Comparison of ENCODE assay signal across 15 cellular contexts in the genomic region with DNA sequence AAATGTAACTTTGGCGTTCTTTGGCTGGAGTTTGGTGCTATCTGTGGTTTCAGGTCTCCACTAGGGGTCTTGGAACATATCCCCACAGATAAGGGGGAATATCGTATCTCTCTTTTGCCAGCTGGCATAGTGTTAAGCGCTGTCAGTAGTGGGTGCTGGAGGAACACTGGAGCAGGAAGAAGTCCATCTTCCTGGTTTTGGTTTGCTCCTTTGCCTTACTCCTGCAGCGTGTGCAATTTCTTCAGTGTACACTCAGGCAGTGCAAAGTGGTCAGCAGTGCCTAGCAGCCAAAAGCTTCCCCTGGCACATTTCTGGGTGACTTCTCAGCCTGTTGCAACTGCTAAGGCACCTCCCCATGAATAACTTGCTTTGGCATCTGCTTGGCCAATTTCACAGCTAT. TPM values are rescaled to one million over a fixed set of nuclear protein-coding genes. Genes with fewer than 3 reads are reported as not detected.
DNase-seq lines count a peak whose midpoint lies in the region; ATAC-seq, FAIRE-seq and TF ChIP-seq lines count a peak whose summit lies in the region.
"Had no signal": no experiment of that assay in that cellular context is flagged by ENCODE, and none has a peak within 500 bp of the region (broad histone marks: within the 10 kb centered on the region; RNA-seq: fewer than 3 reads in every experiment).

No MANE protein-coding gene starts in this region.

- BruUV-seq in PC-3 (replicated peaks; lab: Mats Ljungman, UMichigan), result no TSS peak

- peak; percentile 27; the same call in 1 of the 2 replicates for ATAC-seq in PC-3
- ATAC-seq in esophagus mucosa, result peak; percentile 41
- no peak for ATAC-seq in GM21786 (IDR thresholded peaks at IDR 0.05; ENCODE audit: unreplicated experiment)

- H3F3A ChIP-seq in PC-3 (ENCODE audit: low read length, unreplicated experiment), result no peaks in the 10 kb centered on the region

- no peak overlapping the region for H3K27ac Mint-ChIP-seq in activated T-cell treated with anti-CD3 and anti-CD28 coated beads, Interleukin-2, amount 50 U/mL, for 24 hours
- H3K27ac Mint-ChIP-seq: activated naive CD8-positive, alpha-beta T cell treated with anti-CD3 and anti-CD28 coated beads, Interleukin-2, amount 10 ng/mL, durations not matched to agents 7 days and 5 days had no signal

- no peak overlapping the region for H2AFZ ChIP-seq in PC-3 (ENCODE audit: low read length)

- TF ChIP-seq CTCF in PC-3 (conservative IDR thresholded peaks at IDR 0.05; ENCODE audit: low read depth, low read length), result peak; percentile 20; the same call in 1 of the 2 replicates

- DNase-seq in DMS 273 (lab: John Stamatoyannopoulos, UW; ENCODE audit: unreplicated experiment), result peak; percentile 74
- DNase-seq in DMS 273 treated with DMSO at 0.1 percent for 48 hours (lab: John Stamatoyannopoulos, UW), result no peak
- DNase-seq in PC-3, result peak; percentile 18
- peak; percentile 56 for DNase-seq in posterior vena cava (ENCODE audit: low spot score)
- no peak for DNase-seq in activated T-cell treated with anti-CD3 and anti-CD28 coated beads, Interleukin-2, amount 50 U/mL, for 24 hours
- no peak for DNase-seq in HTR-8/SVneo (ENCODE audit: insufficient read length, low spot score)
- DNase-seq: activated naive CD8-positive, alpha-beta T cell treated with anti-CD3 and anti-CD28 coated beads, Interleukin-2, amount 10 ng/mL, durations not matched to agents 7 days and 5 days; GF-D8; midbrain; NCI-H146 had no signal

- POLR2A ChIA-PET in PC-3 (lab: Charles Lee; ENCODE audit: unreplicated experiment), result no interaction called here

- H3K4me1 ChIP-seq in PC-3 (ENCODE audit: insufficient read depth, low read length), result peaks cover 8% of the 10 kb centered on the region; the same call in 1 of the 2 replicates

- H3K27ac ChIP-seq in PC-3 (ENCODE audit: low read length), result no peak overlapping the region
- H3K27ac ChIP-seq: 22Rv1, esophagus muscularis mucosa had no signal

- CTCF ChIA-PET in PC-3 (lab: Charles Lee), result no interaction called here

- H3K27me3 Mint-ChIP-seq in activated T-cell treated with anti-CD3 and anti-CD28 coated beads, Interleukin-2, amount 50 U/mL, for 24 hours, result peaks cover 60% of the 10 kb centered on the region

- no peak overlapping the region for H3K4me2 ChIP-seq in PC-3 (ENCODE audit: low read length)

- H3K9me2 ChIP-seq in PC-3 (replicated peaks; ENCODE audit: low read length), result no peaks in the 10 kb centered on the region

- H3K27me3 ChIP-seq in PC-3 (ENCODE audit: low read length), result peaks cover 16% of the 10 kb centered on the region; the same call in 1 of the 2 replicates
- H3K27me3 ChIP-seq: esophagus muscularis mucosa had no signal

- H4K20me1 ChIP-seq in PC-3 (ENCODE audit: low read length), result no peaks in the 10 kb centered on the region

- H3K4me3 Mint-ChIP-seq in activated T-cell treated with anti-CD3 and anti-CD28 coated beads, Interleukin-2, amount 50 U/mL, for 24 hours, result no peak overlapping the region
- H3K4me3 Mint-ChIP-seq: activated naive CD8-positive, alpha-beta T cell treated with anti-CD3 and anti-CD28 coated beads, Interleukin-2, amount 10 ng/mL, durations not matched to agents 7 days and 5 days had no signal

- H3K4me3 ChIP-seq in PC-3 (ENCODE audit: low read length), result no peak overlapping the region
- H3K4me3 ChIP-seq: esophagus muscularis mucosa had no signal

- H3K4me1 Mint-ChIP-seq in activated T-cell treated with anti-CD3 and anti-CD28 coated beads, Interleukin-2, amount 50 U/mL, for 24 hours (ENCODE audit: low read depth), result peaks cover 3% of the 10 kb centered on the region
- H3K4me1 Mint-ChIP-seq: activated naive CD8-positive, alpha-beta T cell treated with anti-CD3 and anti-CD28 coated beads, Interleukin-2, amount 10 ng/mL, durations not matched to agents 7 days and 5 days had no signal

- H3K36me3 ChIP-seq in PC-3 (ENCODE audit: low read depth, low read length), result no peaks in the 10 kb centered on the region
- H3K36me3 ChIP-seq: esophagus muscularis mucosa had no signal

- H3K9me3 Mint-ChIP-seq in activated T-cell treated with anti-CD3 and anti-CD28 coated beads, Interleukin-2, amount 50 U/mL, for 24 hours, result no peaks in the 10 kb centered on the region
- H3K9me3 Mint-ChIP-seq: activated naive CD8-positive, alpha-beta T cell treated with anti-CD3 and anti-CD28 coated beads, Interleukin-2, amount 10 ng/mL, durations not matched to agents 7 days and 5 days had no signal

- H3K9ac ChIP-seq in PC-3 (ENCODE audit: low read length), result no peak overlapping the region

- H3K79me2 ChIP-seq in PC-3 (ENCODE audit: low read length), result no peaks in the 10 kb centered on the region

- no peaks in the 10 kb centered on the region for H3K36me3 Mint-ChIP-seq in activated T-cell treated with anti-CD3 and anti-CD28 coated beads, Interleukin-2, amount 50 U/mL, for 24 hours (ENCODE audit: low read depth)
- H3K36me3 Mint-ChIP-seq: activated naive CD8-positive, alpha-beta T cell treated with anti-CD3 and anti-CD28 coated beads, Interleukin-2, amount 10 ng/mL, durations not matched to agents 7 days and 5 days had no signal

- intact Hi-C loops in PC-3 (cut with micrococcal nuclease), result no loop called here
- intact Hi-C loops in posterior vena cava (cut with DNase I), result no loop called here

- no peaks in the 10 kb centered on the region for H3K9me3 ChIP-seq in PC-3 (ENCODE audit: low read length)
- H3K9me3 ChIP-seq: esophagus muscularis mucosa had no signal

- FAIRE-seq in HTR-8/SVneo (lab: Jason Lieb, UNC), result no peak
- FAIRE-seq: RCC 7860 had no signal

RNA-seq across cellular contexts. Expression of a gene that starts 11.7 kb away (rescaled TPM):
- total RNA-seq in PC-3 (2014; rRNA removed) (not detected in 2 replicates), esophagus mucosa (10.5 TPM), posterior vena cava (1 to 10 TPM; 8.5 to 9.2 TPM)

RNA-seq across cellular contexts. Expression of a gene that starts 16.5 kb away (rescaled TPM):
- total RNA-seq in PC-3 (2014; rRNA removed) (11.5 and 15.1 TPM in 2 replicates), esophagus mucosa (3.4 TPM), posterior vena cava (10 to 100 TPM; 75.1 to 87.2 TPM)
- total RNA-seq: activated naive CD8-positive, alpha-beta T cell treated with anti-CD3 and anti-CD28 coated beads, Interleukin-2, amount 10 ng/mL, durations not matched to agents 7 days and 5 days had no signal

RNA-seq across cellular contexts. Expression of a gene that starts 16.6 kb away (rescaled TPM):
- total RNA-seq in PC-3 (2014; rRNA removed), result 0.04 TPM in 1 of 2 replicates, not detected in the other
- total RNA-seq in esophagus mucosa, result 4.5 TPM
- total RNA-seq in posterior vena cava, result 10 to 100 TPM; 35.2 to 36.0 TPM

RNA-seq across cellular contexts. Expression of a gene that starts 40.2 kb away (rescaled TPM):
- total RNA-seq in PC-3 (2014; rRNA removed) (11.6 and 13.1 TPM in 2 replicates), esophagus mucosa (94.9 TPM), posterior vena cava (1 to 10 TPM; 5.6 TPM)

RNA-seq across cellular contexts. Expression of a gene that starts 41.6 kb away (rescaled TPM):
- 9.3 and 19.3 TPM in 2 replicates for total RNA-seq in PC-3 (2014; rRNA removed)
- total RNA-seq in esophagus mucosa, result 82.9 TPM
- 1 to 10 TPM; 2.5 to 4.0 TPM for total RNA-seq in posterior vena cava

Comparison
In these comparisons a context has a peak if more than half of its experiments do, and no peak if none do; other contexts are left out.
1. DNase-seq: peak in DMS 273 (single experiment), PC-3 (single experiment) and posterior vena cava (single experiment); none in DMS 273 treated with DMSO at 0.1 percent for 48 hours (single experiment), activated T-cell treated with anti-CD3 and anti-CD28 coated beads, Interleukin-2, amount 50 U/mL, for 24 hours (single experiment) and HTR-8/SVneo (single experiment).